14 cellular contexts compared by ENCODE assay signal in the genomic region with DNA sequence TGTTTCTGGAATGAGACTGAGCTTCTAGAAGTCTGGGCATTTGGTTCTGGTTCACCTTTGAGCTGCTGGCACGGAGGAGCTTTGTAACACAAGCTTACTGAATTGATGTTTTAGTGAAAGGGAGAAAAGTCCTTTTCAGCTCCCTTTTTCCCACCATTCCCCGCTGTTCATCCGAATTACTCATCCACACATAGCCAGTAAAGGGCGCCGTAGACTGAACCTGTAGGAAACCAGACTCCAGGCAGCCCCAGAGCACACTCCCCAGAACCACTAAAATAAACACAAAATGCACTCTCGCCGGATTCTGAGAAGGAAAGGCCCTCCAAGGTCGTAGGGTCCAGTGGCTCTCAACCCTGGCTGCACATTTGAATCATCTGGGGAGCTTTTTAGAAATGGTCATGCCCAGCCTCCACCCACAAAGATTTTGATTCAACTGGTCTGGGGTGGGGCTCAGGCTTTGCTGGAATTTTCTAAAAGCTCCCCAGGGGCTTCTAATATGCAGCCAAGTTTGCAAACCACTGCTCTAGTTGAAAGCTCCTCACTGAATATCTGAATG. TPM values are rescaled to one million over a fixed set of nuclear protein-coding genes. Genes with fewer than 3 reads are reported as not detected.
A peak's percentile ranks its signal among the peaks of the same experiment; 100 is the strongest.
DNase-seq lines count a peak whose midpoint lies in the region; ATAC-seq and TF ChIP-seq lines count a peak whose summit lies in the region.
"Had no signal": no experiment of that assay in that cellular context is flagged by ENCODE, and none has a peak within 500 bp of the region (broad histone marks: within the 10 kb centered on the region; RNA-seq: fewer than 3 reads in every experiment).

No MANE protein-coding gene starts in this region.

- CTCF ChIA-PET in PC-3 (lab: Charles Lee): no interaction called here

- H3K79me2 ChIP-seq in PC-3 (ENCODE audit: low read length): no peaks in the 10 kb centered on the region

- H3K36me3 Mint-ChIP-seq in type B pancreatic cell: peaks cover 4% of the 10 kb centered on the region

- H3K9me2 ChIP-seq in PC-3 (replicated peaks; ENCODE audit: low read length): no peaks in the 10 kb centered on the region

- H3K4me3 ChIP-seq in choroid plexus epithelial cell (ENCODE audit: low read depth, low read length) (no peak overlapping the region), testis (no peak overlapping the region), PC-3 (ENCODE audit: low read length) (no peak overlapping the region)

- no peaks in the 10 kb centered on the region for H4K20me1 ChIP-seq in PC-3 (ENCODE audit: low read length)

- no peaks in the 10 kb centered on the region for H3K27me3 Mint-ChIP-seq in type B pancreatic cell

- no peak for ATAC-seq in PC-3
- ATAC-seq: activated CD8-positive, alpha-beta T cell treated with anti-CD3 and anti-CD28 coated beads for 36 hours; HCT116 had no signal

- no TSS peak for BruUV-seq in PC-3 (replicated peaks; lab: Mats Ljungman, UMichigan)

- H3K4me3 Mint-ChIP-seq in type B pancreatic cell: no peak overlapping the region
- H3K4me3 Mint-ChIP-seq: activated CD8-positive, alpha-beta T cell treated with anti-CD3 and anti-CD28 coated beads for 36 hours had no signal

- no peaks in the 10 kb centered on the region for H3K27me3 ChIP-seq in testis
- no peaks in the 10 kb centered on the region for H3K27me3 ChIP-seq in PC-3 (ENCODE audit: low read length)

- no peaks in the 10 kb centered on the region for H3K9me3 ChIP-seq in testis
- no peaks in the 10 kb centered on the region for H3K9me3 ChIP-seq in PC-3 (ENCODE audit: low read length)
- H3K9me3 ChIP-seq: Caco-2 had no signal

- POLR2A ChIA-PET in PC-3 (lab: Charles Lee; ENCODE audit: unreplicated experiment): no interaction called here

- intact Hi-C loops in testis (cut with DNase I; ENCODE audit: low total_unique reads) (no loop called here), PC-3 (cut with micrococcal nuclease) (no loop called here)

- WGBS in testis, 2 donors: 50 to 59% methylated on average over 8 of the region's 8 CpGs

- H2AFZ ChIP-seq in PC-3 (ENCODE audit: low read length): no peak overlapping the region

- no peaks in the 10 kb centered on the region for H3F3A ChIP-seq in PC-3 (ENCODE audit: low read length, unreplicated experiment)

- H3K4me1 Mint-ChIP-seq in type B pancreatic cell (ENCODE audit: unreplicated experiment): peaks cover 54% of the 10 kb centered on the region

- DNase-seq in HT1080 (ENCODE audit: low read depth): peak; percentile 43
- DNase-seq in choroid plexus epithelial cell (ENCODE audit: low read depth): peak; percentile 86
- peak; percentile 66 for DNase-seq in iris pigment epithelial cell (ENCODE audit: low read depth)
- DNase-seq in testis: peak; percentile 57
- DNase-seq in type B pancreatic cell (ENCODE audit: extremely low spot score, unreplicated experiment): no peak
- no peak for DNase-seq in PC-3
- DNase-seq in NCI-H1105 (lab: John Stamatoyannopoulos, UW): no peak
- DNase-seq: activated CD8-positive, alpha-beta T cell treated with anti-CD3 and anti-CD28 coated beads for 36 hours; activated naive CD4-positive, alpha-beta T cell treated with anti-CD3 and anti-CD28 coated beads, Interleukin-2, amount 50 U/mL, for 16 hours; Caco-2; NCI-H187 treated with DMSO at 0.1 percent for 48 hours; SW 1271 had no signal

- TF ChIP-seq CTCF in choroid plexus epithelial cell (conservative IDR thresholded peaks at IDR 0.05; ENCODE audit: low read depth, low read length) (peak; percentile 7), testis (IDR thresholded peaks at IDR 0.05) (no peak), type B pancreatic cell (conservative IDR thresholded peaks at IDR 0.05) (no peak), PC-3 (conservative IDR thresholded peaks at IDR 0.05; ENCODE audit: low read depth, low read length) (no peak)

- H3K27ac ChIP-seq in testis (peak overlapping the region in 1 of 2 donors; percentile 28), PC-3 (ENCODE audit: low read length) (no peak overlapping the region)

- no peak overlapping the region for H3K9ac ChIP-seq in PC-3 (ENCODE audit: low read length)

- TF ChIP-seq POLR2A in testis (IDR thresholded peaks at IDR 0.05): no peak

- H3K4me1 ChIP-seq in testis: peaks cover 19% of the 10 kb centered on the region
- H3K4me1 ChIP-seq in PC-3 (ENCODE audit: insufficient read depth, low read length): no peaks in the 10 kb centered on the region
- H3K4me1 ChIP-seq: Caco-2 had no signal

- H3K4me2 ChIP-seq in PC-3 (ENCODE audit: low read length): no peak overlapping the region

- no peaks in the 10 kb centered on the region for H3K36me3 ChIP-seq in testis (ENCODE audit: low read depth, missing control alignments)
- H3K36me3 ChIP-seq in PC-3 (ENCODE audit: low read depth, low read length): no peaks in the 10 kb centered on the region

- no peak overlapping the region for H3K27ac Mint-ChIP-seq in type B pancreatic cell
- H3K27ac Mint-ChIP-seq: activated CD8-positive, alpha-beta T cell treated with anti-CD3 and anti-CD28 coated beads for 36 hours had no signal

- H3K9me3 Mint-ChIP-seq in type B pancreatic cell: no peaks in the 10 kb centered on the region
- H3K9me3 Mint-ChIP-seq: activated CD8-positive, alpha-beta T cell treated with anti-CD3 and anti-CD28 coated beads for 36 hours had no signal

RNA-seq across cellular contexts. Expression of a gene that starts 29.6 kb away (rescaled TPM):
- 0.10 and 0.16 TPM in 2 replicates for total RNA-seq in HT1080 (2014; rRNA removed; shearing (Covaris generic))
- 0.48 and 0.52 TPM in 2 replicates for polyA plus RNA-seq in HT1080 (2015; cell fraction: cytosol; rRNA removed)
- polyA plus RNA-seq in HT1080 (2015; cell fraction: nucleus; rRNA removed): 0.14 and 0.34 TPM in 2 replicates
- total RNA-seq in testis (1 to 10 TPM; 6.7 TPM), type B pancreatic cell (ENCODE audit: low replicate concordance) (27.4 and 32.4 TPM in 2 replicates), PC-3 (2014; rRNA removed) (1.8 and 2.8 TPM in 2 replicates)
- 11.9 TPM for polyA plus RNA-seq in testis (ENCODE audit: insufficient read depth, low read depth, low replicate concordance)
- total RNA-seq: activated CD8-positive, alpha-beta T cell treated with anti-CD3 and anti-CD28 coated beads for 36 hours had no signal
- polyA plus RNA-seq: neural cell had no signal

Comparison
In these comparisons a context has a peak if more than half of its experiments do, and no peak if none do; other contexts are left out.
1. DNase-seq: peak in HT1080 (single experiment), choroid plexus epithelial cell (single experiment), iris pigment epithelial cell (single experiment) and testis (single experiment); none in type B pancreatic cell (single experiment), PC-3 (single experiment) and NCI-H1105 (single experiment).